16 cellular contexts compared by ENCODE assay signal in genomic region chr7:131553906-131554305, GRCh38. TPM values are rescaled to one million over a fixed set of nuclear protein-coding genes. Genes with fewer than 3 reads are reported as not detected.
DNase-seq lines count a peak whose midpoint lies in the region; ATAC-seq and TF ChIP-seq lines count a peak whose summit lies in the region.
"Had no signal": no experiment of that assay in that cellular context is flagged by ENCODE, and none has a peak within 500 bp of the region (broad histone marks: within the 10 kb centered on the region; RNA-seq: fewer than 3 reads in every experiment).

No MANE protein-coding gene starts in this region.

- H3K9ac ChIP-seq in NT2/D1 (ENCODE audit: insufficient read length, low read depth) (peak overlapping the region; percentile 99), neural progenitor cell (no peak overlapping the region)

- peak overlapping the region; percentile 98 for H3K4me2 ChIP-seq in neural progenitor cell

- H3K27me3 ChIP-seq in NT2/D1 (ENCODE audit: insufficient read depth, insufficient read length) (no peaks in the 10 kb centered on the region), neural progenitor cell (peaks cover 29% of the 10 kb centered on the region)

- no peak overlapping the region for H3K4me3 Mint-ChIP-seq in neural progenitor cell
- H3K4me3 Mint-ChIP-seq: stimulated activated naive B cell treated with anti-CD40 and anti-IgM and Interleukin-4, amounts not matched to agents 10 μg/mL and 1 μg/mL and 100 μg/mL, for 72 hours had no signal

- no peaks in the 10 kb centered on the region for H3K9me3 Mint-ChIP-seq in neural progenitor cell
- H3K9me3 Mint-ChIP-seq: stimulated activated naive B cell treated with anti-CD40 and anti-IgM and Interleukin-4, amounts not matched to agents 10 μg/mL and 1 μg/mL and 100 μg/mL, for 72 hours had no signal

- peaks cover 12% of the 10 kb centered on the region for H3K4me1 ChIP-seq in NT2/D1 (ENCODE audit: insufficient read depth, insufficient read length)
- H3K4me1 ChIP-seq in neural progenitor cell = peaks cover 29% of the 10 kb centered on the region

- H4K20me1 ChIP-seq in neural progenitor cell (ENCODE audit: low read depth) = peaks cover 19% of the 10 kb centered on the region

- ATAC-seq in left ventricle myocardium superior (no peak), GM18909 (IDR thresholded peaks at IDR 0.05; ENCODE audit: poor library complexity, unreplicated experiment) (no peak)
- ATAC-seq: HCT116; stimulated activated naive B cell treated with anti-CD40 and anti-IgM and Interleukin-4, amounts not matched to agents 10 μg/mL and 1 μg/mL and 100 μg/mL, for 72 hours had no signal

- POLR2A ChIA-PET in GM10248 (lab: Yijun Ruan, JAX) = no interaction called here

- intact Hi-C loops in left ventricle myocardium superior (cut with micrococcal nuclease) = loop anchor here (10.0 kb wide), 1 partner anchor 101 kb away; no protein-coding TSS in a partner anchor

- no peak overlapping the region for H3K27ac Mint-ChIP-seq in neural progenitor cell
- H3K27ac Mint-ChIP-seq: stimulated activated naive B cell treated with anti-CD40 and anti-IgM and Interleukin-4, amounts not matched to agents 10 μg/mL and 1 μg/mL and 100 μg/mL, for 72 hours had no signal

- no peak for TF ChIP-seq CTCF in AG10803 (conservative IDR thresholded peaks at IDR 0.05; ENCODE audit: low read length)
- TF ChIP-seq CTCF in neural progenitor cell (IDR thresholded peaks at IDR 0.05) = no peak
- no peak for TF ChIP-seq CTCF in GM10248 (IDR thresholded peaks at IDR 0.05; ENCODE audit: control extremely low read depth, extremely low read depth, low read depth, missing control alignments)

- peaks cover 4% of the 10 kb centered on the region for H3K36me3 Mint-ChIP-seq in neural progenitor cell
- H3K36me3 Mint-ChIP-seq: naive B cell had no signal

- peaks cover 20% of the 10 kb centered on the region for H3F3A ChIP-seq in neural progenitor cell (ENCODE audit: low read depth)

- CTCF ChIA-PET in GM10248 (lab: Yijun Ruan, JAX) = interaction anchor here (2.3 kb wide), 1 partner anchor 8 kb away, joined by 9 read pairs; no protein-coding TSS in a partner anchor

- H3K27ac ChIP-seq in neural progenitor cell = no peak overlapping the region

- H3K4me3 ChIP-seq in AG10803 (ENCODE audit: low read length) (peak overlapping the region; percentile 9; the same call in 1 of the 2 replicates), NT2/D1 (ENCODE audit: insufficient read length, low read depth) (peak overlapping the region; percentile 97), neural progenitor cell (peak overlapping the region; percentile 78)

- peaks cover 13% of the 10 kb centered on the region for H3K27me3 Mint-ChIP-seq in neural progenitor cell (ENCODE audit: insufficient read depth, low read depth)

- DNase-seq in AG10803 (ENCODE audit: low read depth) = no peak
- no peak for DNase-seq in NT2/D1 (ENCODE audit: low read depth, low spot score)
- DNase-seq in left ventricle myocardium superior = peak; percentile 3
- no peak for DNase-seq in neural progenitor cell (ENCODE audit: low spot score)
- DNase-seq in GM10248 (ENCODE audit: extremely low spot score) = no peak
- no peak for DNase-seq in activated CD4-positive, alpha-beta T cell treated with anti-CD3 and anti-CD28 coated beads, Interleukin-2, amount 50 U/mL, for 48 hours
- no peak for DNase-seq in NCI-H446 (lab: John Stamatoyannopoulos, UW)
- DNase-seq: activated CD4-positive, alpha-beta T cell treated with anti-CD3 and anti-CD28 coated beads for 1 hour; activated CD8-positive, alpha-beta memory T cell treated with anti-CD3 and anti-CD28 coated beads, Interleukin-2, amount 50 U/mL, for 4 hours; activated naive CD4-positive, alpha-beta T cell; naive B cell; NCI-H187; NCI-H526 treated with DMSO at 0.1 percent for 48 hours; stimulated activated naive B cell treated with anti-CD40 and anti-IgM and Interleukin-4, amounts not matched to agents 10 μg/mL and 1 μg/mL and 100 μg/mL, for 72 hours had no signal

- H2AFZ ChIP-seq in neural progenitor cell (replicated peaks) = no peak overlapping the region

- H3K79me2 ChIP-seq in neural progenitor cell (ENCODE audit: low read depth) = peaks cover 74% of the 10 kb centered on the region

- peaks cover 49% of the 10 kb centered on the region for H3K4me1 Mint-ChIP-seq in neural progenitor cell

- no peaks in the 10 kb centered on the region for H3K9me3 ChIP-seq in NT2/D1 (ENCODE audit: insufficient read depth, low read length)
- H3K9me3 ChIP-seq in neural progenitor cell (ENCODE audit: low read depth) = no peaks in the 10 kb centered on the region

- H3K36me3 ChIP-seq in NT2/D1 (ENCODE audit: insufficient read depth, insufficient read length, low read length) (peaks cover 70% of the 10 kb centered on the region), neural progenitor cell (no peaks in the 10 kb centered on the region)

RNA-seq across cellular contexts. Expression of gene PODXL, which starts 2.5 kb away (rescaled TPM):
- total RNA-seq in left ventricle myocardium superior = 61.2 TPM
- 37.7 and 38.4 TPM in 2 replicates for total RNA-seq in neural progenitor cell (ENCODE audit: low replicate concordance)

Comparison
In these comparisons a context has a peak if more than half of its experiments do, and no peak if none do; other contexts are left out.
1. H3K4me3 ChIP-seq: peak in every context shown above with its lines; median percentile 97 in NT2/D1; 78 in neural progenitor cell; 9 in AG10803.